In genomic region chr17:51692917-51693316, GRCh38 we compare ENCODE assay signal across 28 cellular contexts.
"Had no signal": no experiment of that assay in that cellular context is flagged by ENCODE, and none has a peak within 500 bp of the region (broad histone marks: within the 10 kb centered on the region; RNA-seq: fewer than 3 reads in every experiment).

No MANE protein-coding gene starts in this region.

- H3K4me3 ChIP-seq: coronary artery, dorsolateral prefrontal cortex, heart left ventricle had no signal

- H3K36me3 ChIP-seq: brain microvascular endothelial cell, heart left ventricle had no signal

- H3K27me3 ChIP-seq: brain microvascular endothelial cell, dorsolateral prefrontal cortex, heart left ventricle had no signal

- H3K27ac ChIP-seq: brain microvascular endothelial cell, coronary artery, dorsolateral prefrontal cortex, heart left ventricle had no signal

- H3K9me3 Mint-ChIP-seq: dendritic cell treated with granulocyte-macrophage colony-stimulating factor and Interleukin-4, amounts not matched to agents 40 ng/mL and 50 ng/mL, for 4 days had no signal

- H3K4me1 ChIP-seq: heart left ventricle had no signal

- H3K36me3 Mint-ChIP-seq: activated naive CD8-positive, alpha-beta T cell had no signal

- DNase-seq: activated CD4-positive, alpha-beta T cell treated with anti-CD3 and anti-CD28 coated beads for 4 hours; activated CD4-positive, alpha-beta T cell treated with anti-CD3 and anti-CD28 coated beads, Interleukin-2, amount 50 U/mL, for 1 hour; activated CD4-positive, alpha-beta T cell treated with anti-CD3 and anti-CD28 coated beads, Interleukin-2, amount 50 U/mL, for 48 hours; activated CD4-positive, CD25-positive, alpha-beta regulatory T cell; activated CD4-positive, CD25-positive, alpha-beta regulatory T cell treated with anti-CD3 and anti-CD28 coated beads, Interleukin-2, amount 50 U/mL, for 72 hours; activated CD8-positive, alpha-beta memory T cell treated with anti-CD3 and anti-CD28 coated beads for 24 hours; activated CD8-positive, alpha-beta T cell treated with anti-CD3 and anti-CD28 coated beads for 36 hours; activated effector memory CD4-positive, alpha-beta T cell treated with Interleukin-2 at 50 U/mL for 16 hours; activated gamma-delta T cell treated with Interleukin-2 at 50 U/mL for 16 hours; activated naive CD4-positive, alpha-beta T cell treated with anti-CD3 and anti-CD28 coated beads, Interleukin-2, amount 50 U/mL, for 16 hours; activated naive CD4-positive, alpha-beta T cell treated with Interleukin-2 at 50 U/mL for 16 hours; activated T-cell treated with anti-CD3 and anti-CD28 coated beads, Interleukin-2, amount 50 U/mL, for 4 hours; amniotic stem cell; anterior cingulate cortex; brain microvascular endothelial cell; dorsolateral prefrontal cortex; effector memory CD4-positive, alpha-beta T cell; foreskin fibroblast; glutamatergic neuron; heart left ventricle; T-helper 2 cell had no signal

- H3K4me3 Mint-ChIP-seq: activated CD8-positive, alpha-beta T cell treated with anti-CD3 and anti-CD28 coated beads for 36 hours; activated naive CD8-positive, alpha-beta T cell; activated T-cell treated with anti-CD3 and anti-CD28 coated beads, Interleukin-2, amount 50 U/mL, for 4 hours; activated T-helper 17 cell treated with anti-CD3 and anti-CD28 coated beads, Interleukin-2, amount 50 U/mL, for 72 hours; central memory CD8-positive, alpha-beta T cell; dendritic cell treated with granulocyte-macrophage colony-stimulating factor and Interleukin-4, amounts not matched to agents 40 ng/mL and 50 ng/mL, for 4 days; endodermal cell had no signal

- H3K27ac Mint-ChIP-seq: activated CD8-positive, alpha-beta T cell treated with anti-CD3 and anti-CD28 coated beads for 36 hours; activated naive CD8-positive, alpha-beta T cell; activated T-helper 17 cell treated with anti-CD3 and anti-CD28 coated beads, Interleukin-2, amount 50 U/mL, for 72 hours; dendritic cell treated with granulocyte-macrophage colony-stimulating factor and Interleukin-4, amounts not matched to agents 40 ng/mL and 50 ng/mL, for 4 days; endodermal cell had no signal

- H3K27me3 Mint-ChIP-seq: activated CD8-positive, alpha-beta T cell treated with anti-CD3 and anti-CD28 coated beads for 36 hours; dendritic cell treated with granulocyte-macrophage colony-stimulating factor and Interleukin-4, amounts not matched to agents 40 ng/mL and 50 ng/mL, for 4 days had no signal

- H3K4me1 Mint-ChIP-seq: activated T-helper 17 cell treated with anti-CD3 and anti-CD28 coated beads, Interleukin-2, amount 50 U/mL, for 72 hours; central memory CD8-positive, alpha-beta T cell; endodermal cell had no signal

- ATAC-seq: activated CD8-positive, alpha-beta T cell treated with anti-CD3 and anti-CD28 coated beads for 36 hours; activated T-cell treated with anti-CD3 and anti-CD28 coated beads, Interleukin-2, amount 50 U/mL, for 4 hours; activated T-helper 17 cell treated with anti-CD3 and anti-CD28 coated beads, Interleukin-2, amount 50 U/mL, for 72 hours; esophagus mucosa; heart left ventricle had no signal
